Comparison of ENCODE assay signal across 24 cellular contexts in the genomic region with DNA sequence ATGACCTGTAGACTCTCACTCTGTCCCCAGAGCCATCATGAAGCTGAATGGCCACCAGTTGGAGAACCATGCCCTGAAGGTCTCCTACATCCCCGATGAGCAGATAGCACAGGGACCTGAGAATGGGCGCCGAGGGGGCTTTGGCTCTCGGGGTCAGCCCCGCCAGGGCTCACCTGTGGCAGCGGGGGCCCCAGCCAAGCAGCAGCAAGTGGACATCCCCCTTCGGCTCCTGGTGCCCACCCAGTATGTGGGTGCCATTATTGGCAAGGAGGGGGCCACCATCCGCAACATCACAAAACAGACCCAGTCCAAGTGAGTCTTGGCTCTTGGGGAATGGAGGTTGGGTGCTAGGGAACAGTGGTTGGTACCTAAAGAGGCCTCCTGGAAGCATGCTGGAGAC. TPM values are rescaled to one million over a fixed set of nuclear protein-coding genes. Genes with fewer than 3 reads are reported as not detected.
DNase-seq lines count a peak whose midpoint lies in the region; ATAC-seq, FAIRE-seq and TF ChIP-seq lines count a peak whose summit lies in the region.
"Had no signal": no experiment of that assay in that cellular context is flagged by ENCODE, and none has a peak within 500 bp of the region (broad histone marks: within the 10 kb centered on the region; RNA-seq: fewer than 3 reads in every experiment).

No MANE protein-coding gene starts in this region.

- H3K9me2 ChIP-seq in GM23338 (ENCODE audit: insufficient read depth), result no peaks in the 10 kb centered on the region

- no peaks in the 10 kb centered on the region for H3K23me2 ChIP-seq in H1 (ENCODE audit: low read depth, low read length)

- no peak overlapping the region for H3K56ac ChIP-seq in H1 (replicated peaks; ENCODE audit: insufficient read length, low read depth, low read length)

- no peak overlapping the region for H2BK120ac ChIP-seq in H1 (replicated peaks; ENCODE audit: low read depth, low read length)
- H2BK120ac ChIP-seq in trophoblast cell (ENCODE audit: insufficient read depth, low read length, poor library complexity), result no peak overlapping the region

- H4K20me1 ChIP-seq in GM23338 (replicated peaks; ENCODE audit: insufficient read depth) (peaks cover 48% of the 10 kb centered on the region), H1 (replicated peaks in 1 of 2; ENCODE audit: control insufficient read depth in 1 of 2, insufficient read depth in 2 of 2, low read length in 2 of 2) (peaks cover 0 to 10% of the 10 kb centered on the region in 2 experiments)
- H4K20me1 ChIP-seq: BLaER1 treated with 17β-estradiol and CSF1 and Interleukin-3, amounts not matched to agents 10 nM and 100 nM had no signal

- H3K79me1 ChIP-seq in H1 (ENCODE audit: low read depth, low read length) (peaks cover 9% of the 10 kb centered on the region), trophoblast cell (ENCODE audit: low read length) (no peaks in the 10 kb centered on the region)

- CTCF ChIA-PET in A673 (lab: Charles Lee) (no interaction called here), H1 (lab: Charles Lee; ENCODE audit: partially characterized antibody) (no interaction called here)

- no peak overlapping the region for H3K4me3 Mint-ChIP-seq in GM23338
- H3K4me3 Mint-ChIP-seq: CD14-positive monocyte; CD4-positive, alpha-beta T cell; CD8-positive, alpha-beta memory T cell had no signal

- no peak overlapping the region for H3K4me2 ChIP-seq in GM23338
- H3K4me2 ChIP-seq in H1 (ENCODE audit: insufficient read depth in 1 of 2, low read depth in 2 of 2, low read length in 2 of 2), result no peak overlapping the region
- no peak overlapping the region for H3K4me2 ChIP-seq in trophoblast cell (ENCODE audit: low read length)
- H3K4me2 ChIP-seq: BLaER1 treated with 17β-estradiol and CSF1 and Interleukin-3, amounts not matched to agents 10 nM and 100 nM had no signal

- H2BK20ac ChIP-seq in H1 (ENCODE audit: low read length), result no peak overlapping the region

- H2BK15ac ChIP-seq in H1 (ENCODE audit: low read length), result no peak overlapping the region

- no peak overlapping the region; the same call in 1 of the 2 replicates for H3K27ac Mint-ChIP-seq in GM23338
- H3K27ac Mint-ChIP-seq: CD14-positive monocyte; CD4-positive, alpha-beta T cell had no signal

- DNase-seq in A673 (ENCODE audit: low spot score) (no peak), GM23338 (ENCODE audit: low spot score) (no peak), H1 (ENCODE audit: low read depth in 1 of 2, low spot score in 2 of 2) (no peak), trophoblast cell (no peak), NCI-H1417 treated with DMSO at 0.1 percent for 48 hours (lab: John Stamatoyannopoulos, UW) (no peak), 8988T (no peak)
- DNase-seq: ACHN; AML-193; BE2C; CD4-positive, alpha-beta T cell; CD8-positive, alpha-beta memory T cell; DMS 273 treated with DMSO at 0.1 percent for 48 hours; DMS79; EL; GDM1; GOT3; H7; HCEC 1CT had no signal

- H2BK12ac ChIP-seq in H1 (ENCODE audit: low read depth, low read length) (no peak overlapping the region), trophoblast cell (ENCODE audit: low read length) (no peak overlapping the region)

- H4K5ac ChIP-seq in H1 (ENCODE audit: insufficient read length, low read depth, low read length), result no peak overlapping the region

- TF ChIP-seq CTCF in A673 (conservative IDR thresholded peaks at IDR 0.05; ENCODE audit: low read depth, low read length) (no peak), GM23338 (conservative IDR thresholded peaks at IDR 0.05; ENCODE audit: low read depth in 2 of 2) (no peak), H1 (IDR thresholded peaks at IDR 0.05; ENCODE audit: control extremely low read depth in 1 of 3, insufficient read depth in 1 of 3, low read depth in 1 of 3, low read length in 3 of 3) (no peak)

- peaks cover 91% of the 10 kb centered on the region for H3K36me3 Mint-ChIP-seq in GM23338 (ENCODE audit: low read depth)
- H3K36me3 Mint-ChIP-seq: CD14-positive monocyte; CD8-positive, alpha-beta memory T cell had no signal

- peak overlapping the region; percentile 59 for H4K12ac ChIP-seq in trophoblast cell (ENCODE audit: low read depth, low read length)

- H3K27me3 ChIP-seq in A673 (replicated peaks; ENCODE audit: insufficient read depth, low read depth, low read length, poor library complexity) (no peaks in the 10 kb centered on the region), GM23338 (ENCODE audit: insufficient read depth) (no peaks in the 10 kb centered on the region), H1 (replicated peaks in 1 of 4; ENCODE audit: control insufficient read depth in 3 of 4, extremely low read depth in 1 of 4, insufficient read depth in 3 of 4, low read length in 3 of 4) (no peaks in the 10 kb centered on the region), trophoblast cell (ENCODE audit: insufficient read depth, low read length) (no peaks in the 10 kb centered on the region)
- H3K27me3 ChIP-seq: BLaER1 treated with 17β-estradiol and CSF1 and Interleukin-3, amounts not matched to agents 10 nM and 100 nM had no signal

- H3K23ac ChIP-seq in H1 (ENCODE audit: insufficient read length), result no peak overlapping the region
- no peak overlapping the region for H3K23ac ChIP-seq in trophoblast cell (ENCODE audit: low read length)

- TF ChIP-seq EP300 in H1 (IDR thresholded peaks at IDR 0.05; ENCODE audit: borderline replicate concordance in 1 of 2, low read depth in 2 of 2, low read length in 2 of 2), result no peak

- 98% methylated on average over 8 of the region's 8 CpGs; no CpG with 5 or more reads in 1 of the 2 experiments for WGBS in H1 (ENCODE audit: extremely low coverage in 1 of 2, insufficient coverage in 1 of 2, insufficient read length in 1 of 2, insufficient replicate concordance in 2 of 2, low coverage in 1 of 2, low lambda C conversion rate in 2 of 2, missing lambda C conversion rate in 1 of 2), 2 experiments
- no CpG with 5 or more reads among the region's 8 CpGs for WGBS in trophoblast cell (ENCODE audit: extremely low coverage, insufficient coverage, insufficient read length)

- H3K27me3 Mint-ChIP-seq in GM23338 (ENCODE audit: insufficient read depth, low read depth, poor library complexity), result peaks cover 11% of the 10 kb centered on the region

- ATAC-seq in GM23338, result no peak

- H4K8ac ChIP-seq in H1 (ENCODE audit: extremely low read depth, insufficient read depth, low read length) (peak overlapping the region; percentile 52), trophoblast cell (ENCODE audit: low read depth, low read length) (no peak overlapping the region)

- H3K9me3 ChIP-seq in A673 (ENCODE audit: low read depth, low read length, poor library complexity, severe bottlenecking) (no peaks in the 10 kb centered on the region), H1 (ENCODE audit: insufficient read depth in 2 of 2, low read depth in 1 of 2, low read length in 1 of 2) (no peaks in the 10 kb centered on the region), trophoblast cell (ENCODE audit: insufficient read depth, low read depth, low read length) (no peaks in the 10 kb centered on the region)
- H3K9me3 ChIP-seq: BE2C had no signal

- H3K4me3 ChIP-seq in A673 (ENCODE audit: low read depth, low read length, poor library complexity, severe bottlenecking), result no peak overlapping the region
- H3K4me3 ChIP-seq in GM23338, result no peak overlapping the region
- no peak overlapping the region for H3K4me3 ChIP-seq in H1 (ENCODE audit: extremely low read depth in 1 of 4, insufficient read depth in 2 of 4, low read depth in 3 of 4, low read length in 4 of 4)
- no peak overlapping the region for H3K4me3 ChIP-seq in trophoblast cell (ENCODE audit: low read depth, low read length)
- H3K4me3 ChIP-seq: BLaER1 treated with 17β-estradiol and CSF1 and Interleukin-3, amounts not matched to agents 10 nM and 100 nM had no signal

- no peak for FAIRE-seq in H1 (lab: Jason Lieb, UNC)
- FAIRE-seq: A204.1, D721Med, GM12891, GM18507 had no signal

- no TSS peak for BruUV-seq in A673 (replicated peaks; lab: Mats Ljungman, UMichigan)

- no peaks in the 10 kb centered on the region for H3K9me3 Mint-ChIP-seq in GM23338
- H3K9me3 Mint-ChIP-seq: CD4-positive, alpha-beta T cell; CD8-positive, alpha-beta memory T cell had no signal

- no peak for TF ChIP-seq POLR2A in H1 (IDR thresholded peaks at IDR 0.05; ENCODE audit: control extremely low read depth in 1 of 2, low read depth in 2 of 2, low read length in 2 of 2)

- no peak overlapping the region for H3K14ac ChIP-seq in H1 (ENCODE audit: insufficient read length)
- H3K14ac ChIP-seq in trophoblast cell (ENCODE audit: low read length), result no peak overlapping the region

- H4K91ac ChIP-seq in H1 (replicated peaks; ENCODE audit: insufficient read length, low read length) (no peak overlapping the region), trophoblast cell (ENCODE audit: low read depth, low read length) (no peak overlapping the region)

- H3K4me1 ChIP-seq in A673 (ENCODE audit: insufficient read depth, low read length, poor library complexity, severe bottlenecking) (peaks cover 21% of the 10 kb centered on the region), GM23338 (ENCODE audit: insufficient read depth) (peaks cover 17% of the 10 kb centered on the region), H1 (replicated peaks in 1 of 4; ENCODE audit: control insufficient read depth in 3 of 4, insufficient read depth in 4 of 4, low read length in 3 of 4) (peaks cover 0 to 6% (median 2%) of the 10 kb centered on the region in 4 experiments; a peak in 2 of 7 replicates), trophoblast cell (ENCODE audit: control insufficient read depth in 1 of 2, insufficient read depth in 2 of 2, low read length in 2 of 2) (peaks cover 0 to 3% of the 10 kb centered on the region in 2 experiments)
- H3K4me1 ChIP-seq: BE2C; BLaER1 treated with 17β-estradiol and CSF1 and Interleukin-3, amounts not matched to agents 10 nM and 100 nM had no signal

- peaks cover 11% of the 10 kb centered on the region for H3K4me1 Mint-ChIP-seq in GM23338
- H3K4me1 Mint-ChIP-seq: CD14-positive monocyte; CD8-positive, alpha-beta memory T cell had no signal

- H3K79me2 ChIP-seq in GM23338 (replicated peaks; ENCODE audit: insufficient read depth) (peaks cover 51% of the 10 kb centered on the region), H1 (ENCODE audit: control insufficient read depth in 1 of 2, insufficient read depth in 2 of 2, low read length in 2 of 2) (peaks cover 0 to 22% of the 10 kb centered on the region in 2 experiments; a peak in 2 of 4 replicates), trophoblast cell (ENCODE audit: control insufficient read depth, insufficient read depth, low read length, poor library complexity) (peaks cover 2% of the 10 kb centered on the region)

- intact Hi-C loops in A673 (cut with micrococcal nuclease; ENCODE audit: unreplicated experiment), result loop anchor here (10.0 kb wide), 2 partner anchors 223 to 363 kb away; partner anchors contain the start of gene TTLL6

- POLR2A ChIA-PET in A673 (lab: Charles Lee; ENCODE audit: low non-redundant PET), result no interaction called here
- POLR2A ChIA-PET in H1 (lab: Charles Lee; ENCODE audit: partially characterized antibody), result interaction anchor here (0.7 to 3.6 kb wide), 3 partner anchors 15 to 94 kb away, joined by 3 to 18 read pairs (median 5); partner anchors contain the start of gene SNF8

- no peak overlapping the region for H2AK5ac ChIP-seq in H1 (ENCODE audit: low read depth, low read length)
- H2AK5ac ChIP-seq in trophoblast cell (ENCODE audit: low read length), result no peak overlapping the region

- H3K9ac ChIP-seq in H1 (replicated peaks in 1 of 4; ENCODE audit: extremely low read depth in 1 of 4, low read depth in 3 of 4, low read length in 3 of 4), result no peak overlapping the region
- no peak overlapping the region for H3K9ac ChIP-seq in trophoblast cell (ENCODE audit: low read length)
- H3K9ac ChIP-seq: BLaER1 treated with 17β-estradiol and CSF1 and Interleukin-3, amounts not matched to agents 10 nM and 100 nM had no signal

- peaks cover 69% of the 10 kb centered on the region for H3F3A ChIP-seq in GM23338 (replicated peaks; ENCODE audit: low read depth)

- no peak for TF ChIP-seq RAD21 in H1 (IDR thresholded peaks at IDR 0.05 in 1 of 2, conservative IDR thresholded peaks at IDR 0.05 in 1 of 2; ENCODE audit: low read depth in 2 of 2, low read length in 2 of 2)

- H3K27ac ChIP-seq in A673 (ENCODE audit: low read depth, low read length, poor library complexity, severe bottlenecking) (peak overlapping the region; percentile 64), GM23338 (ENCODE audit: low read depth) (peak overlapping the region; percentile 51; the same call in 1 of the 2 replicates), H1 (ENCODE audit: low read depth, low read length) (no peak overlapping the region), trophoblast cell (ENCODE audit: low read depth, low read length) (no peak overlapping the region)
- H3K27ac ChIP-seq: BLaER1 treated with 17β-estradiol and CSF1 and Interleukin-3, amounts not matched to agents 10 nM and 100 nM had no signal

- H2BK5ac ChIP-seq in H1 (ENCODE audit: low read depth, low read length) (no peak overlapping the region; the same call in 1 of the 2 replicates), trophoblast cell (ENCODE audit: low read depth, low read length, poor library complexity) (no peak overlapping the region)

- H3K18ac ChIP-seq in H1 (ENCODE audit: extremely low read depth, low read length) (no peak overlapping the region), trophoblast cell (ENCODE audit: low read length) (peak overlapping the region; percentile 81)

- H2AFZ ChIP-seq in GM23338, result no peak overlapping the region
- no peak overlapping the region for H2AFZ ChIP-seq in H1 (ENCODE audit: low read length)
- H2AFZ ChIP-seq in trophoblast cell (ENCODE audit: insufficient read depth, low read length, poor library complexity), result no peak overlapping the region

- H3K4ac ChIP-seq in H1 (replicated peaks; ENCODE audit: insufficient read length, low read depth, low read length) (no peak overlapping the region), trophoblast cell (ENCODE audit: low read depth, low read length) (peak overlapping the region; percentile 14)

- H3K36me3 ChIP-seq in A673 (ENCODE audit: insufficient read depth, low read length, poor library complexity, severe bottlenecking), result peaks cover 98% of the 10 kb centered on the region
- H3K36me3 ChIP-seq in GM23338 (ENCODE audit: insufficient read depth), result peaks cover 73% of the 10 kb centered on the region
- peaks cover 54 to 91% (median 71%) of the 10 kb centered on the region in 4 experiments for H3K36me3 ChIP-seq in H1 (ENCODE audit: control insufficient read depth in 2 of 4, insufficient read depth in 4 of 4, low read length in 3 of 4)
- H3K36me3 ChIP-seq in trophoblast cell (ENCODE audit: control insufficient read depth in 1 of 2, insufficient read depth in 2 of 2, low read length in 2 of 2), result peaks cover 68 to 76% of the 10 kb centered on the region in 2 experiments
- H3K36me3 ChIP-seq: BLaER1 treated with 17β-estradiol and CSF1 and Interleukin-3, amounts not matched to agents 10 nM and 100 nM had no signal

RNA-seq across cellular contexts. Expression of gene IGF2BP1, which starts 41.0 kb away (rescaled TPM):
- total RNA-seq in A673 (2021), result 495 and 517 TPM in 2 replicates
- 231 and 249 TPM in 2 replicates for total RNA-seq in GM23338 (2014; rRNA removed; shearing (Covaris generic))
- 66.1 and 68.6 TPM in 2 replicates for polyA plus RNA-seq in GM23338 (2016; fragmentation: Nextera tagmentation; extraction: Ambion mirVana)
- total RNA-seq in H1 (2021; fragmentation: NEBNext Ultra II Directional; extraction: Animal tissue kit (Norgen Biotek cat#: 25700)), result 487 and 513 TPM in 2 replicates
- polyA plus RNA-seq in H1 (2011; rRNA removed), result 41.6 and 92.2 TPM in 2 replicates
- 61.5 TPM for polyA plus RNA-seq in H1 (2011; cell fraction: cytosol; rRNA removed)
- 133 TPM for polyA plus RNA-seq in H1 (2011; cell fraction: nucleus; rRNA removed)
- 99.0 to 129 TPM (median 117 TPM) in 4 replicates for polyA plus RNA-seq in H1 (2012, experiment 1 of 2)
- polyA plus RNA-seq in H1 (2012, experiment 2 of 2), result 51.1 TPM
- 101 TPM for polyA plus RNA-seq in H1 (2013, experiment 1 of 2)
- 103 TPM for polyA plus RNA-seq in H1 (2013, experiment 2 of 2)
- polyA minus RNA-seq in H1 (2011; rRNA and poly(A)+ RNA removed), result 125 and 134 TPM in 2 replicates
- 145 TPM for polyA minus RNA-seq in H1 (2011; cell fraction: cytosol; rRNA and poly(A)+ RNA removed)
- 95.5 TPM for polyA minus RNA-seq in H1 (2011; cell fraction: nucleus; rRNA and poly(A)+ RNA removed)
- 159 and 165 TPM in 2 replicates for polyA plus RNA-seq in trophoblast cell (2013)
- total RNA-seq: CD4-positive, alpha-beta T cell had no signal
- polyA plus RNA-seq: CD14-positive monocyte; CD8-positive, alpha-beta memory T cell had no signal

Comparison
In these comparisons a context has a peak if more than half of its experiments do, and no peak if none do; other contexts are left out.
1. H3K27ac ChIP-seq: peak in A673 (single experiment) and GM23338 (single experiment); none in H1 (single experiment) and trophoblast cell (single experiment).